In the genomic region with DNA sequence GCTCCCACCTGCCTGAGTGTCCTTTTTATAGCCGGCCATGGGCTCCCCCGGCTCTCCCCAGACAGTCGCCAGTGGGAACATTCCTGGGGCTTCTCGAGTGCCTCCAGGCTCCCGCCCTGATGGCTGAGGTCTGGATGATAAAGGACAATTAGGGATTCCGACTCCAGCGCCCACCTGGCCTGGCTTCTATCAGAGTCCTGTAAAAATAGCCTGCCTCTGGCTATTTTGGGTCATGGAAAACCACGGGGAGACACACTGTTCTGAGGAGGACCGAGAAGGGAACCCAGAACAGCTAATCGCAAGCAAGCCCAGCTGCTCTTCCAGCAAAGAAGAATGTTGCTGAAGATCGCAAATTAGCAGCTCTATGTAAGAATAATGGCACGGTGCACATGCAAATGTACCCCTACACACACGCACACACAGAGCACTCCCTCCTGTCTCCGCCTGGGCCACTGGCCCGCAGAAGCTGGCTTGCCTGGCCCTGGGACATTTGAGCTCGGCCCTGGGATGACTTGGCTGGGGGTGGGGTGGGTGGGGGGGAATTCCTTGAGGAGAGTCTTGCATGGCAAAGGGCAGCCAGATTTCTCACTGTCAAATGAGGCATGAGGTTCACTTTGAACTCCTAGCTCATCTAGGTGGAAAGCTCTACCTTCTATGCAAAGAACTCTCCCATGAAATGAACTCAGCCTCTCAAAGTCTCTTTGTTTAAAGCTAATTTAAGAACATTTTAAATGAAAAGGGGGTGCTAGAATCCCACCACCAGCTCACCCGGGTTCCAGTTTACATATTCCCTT, we compare ENCODE assay signal across 14 cellular contexts. TPM values are rescaled to one million over a fixed set of nuclear protein-coding genes. Genes with fewer than 3 reads are reported as not detected.
DNase-seq lines count a peak whose midpoint lies in the region; TF ChIP-seq lines count a peak whose summit lies in the region.
"Had no signal": no experiment of that assay in that cellular context is flagged by ENCODE, and none has a peak within 500 bp of the region (broad histone marks: within the 10 kb centered on the region; RNA-seq: fewer than 3 reads in every experiment).

No MANE protein-coding gene starts in this region.

- H3K36me3 ChIP-seq in cardiac muscle cell (no peaks in the 10 kb centered on the region), trophoblast cell (ENCODE audit: control insufficient read depth in 1 of 2, insufficient read depth in 2 of 2, low read length in 2 of 2) (no peaks in the 10 kb centered on the region)

- H2AK5ac ChIP-seq in trophoblast cell (ENCODE audit: low read length), result no peak overlapping the region

- no peak for TF ChIP-seq CTCF in cardiac muscle cell (IDR thresholded peaks at IDR 0.05; ENCODE audit: low read depth, low read length)

- in situ Hi-C loops in G401 (cut with HindIII; ENCODE audit: low sequenced_read_pairs), result no loop called here

- H3K27ac ChIP-seq in cardiac muscle cell (peak overlapping the region; percentile 99), trophoblast cell (ENCODE audit: low read depth, low read length) (peak overlapping the region; percentile 95)

- H2AFZ ChIP-seq in trophoblast cell (ENCODE audit: insufficient read depth, low read length, poor library complexity), result no peak overlapping the region

- no peaks in the 10 kb centered on the region for H3K27me3 ChIP-seq in cardiac muscle cell
- no peaks in the 10 kb centered on the region for H3K27me3 ChIP-seq in trophoblast cell (ENCODE audit: insufficient read depth, low read length)

- peak overlapping the region; percentile 74 for H2BK5ac ChIP-seq in trophoblast cell (ENCODE audit: low read depth, low read length, poor library complexity)

- peak overlapping the region; percentile 85 for H4K91ac ChIP-seq in trophoblast cell (ENCODE audit: low read depth, low read length)

- no peak overlapping the region for H4K12ac ChIP-seq in trophoblast cell (ENCODE audit: low read depth, low read length)

- peak overlapping the region; percentile 25 for H3K14ac ChIP-seq in trophoblast cell (ENCODE audit: low read length)

- peak overlapping the region; percentile 35 for H2BK12ac ChIP-seq in trophoblast cell (ENCODE audit: low read length)

- peaks cover 54% of the 10 kb centered on the region for H3K4me1 ChIP-seq in cardiac muscle cell (ENCODE audit: low read depth)
- H3K4me1 ChIP-seq in trophoblast cell (ENCODE audit: control insufficient read depth in 1 of 2, insufficient read depth in 2 of 2, low read length in 2 of 2), result peaks cover 32 to 36% of the 10 kb centered on the region in 2 experiments

- no peak overlapping the region for H3K18ac ChIP-seq in trophoblast cell (ENCODE audit: low read length)

- H3K4me3 ChIP-seq in cardiac muscle cell (peak overlapping the region; percentile 3), trophoblast cell (ENCODE audit: low read depth, low read length) (no peak overlapping the region)

- no peaks in the 10 kb centered on the region for H3K9me3 ChIP-seq in cardiac muscle cell (ENCODE audit: low read depth)
- peaks cover 1% of the 10 kb centered on the region for H3K9me3 ChIP-seq in trophoblast cell (ENCODE audit: insufficient read depth, low read depth, low read length)

- no peak overlapping the region for H3K9ac ChIP-seq in trophoblast cell (ENCODE audit: low read length)

- H3K4ac ChIP-seq in trophoblast cell (ENCODE audit: low read depth, low read length), result no peak overlapping the region

- DNase-seq in G401 (ENCODE audit: low spot score) (peak; percentile 81), NCI-H146 (lab: John Stamatoyannopoulos, UW) (peak; percentile 64), cardiac muscle cell (ENCODE audit: low read depth in 1 of 2, low spot score in 1 of 2) (peak in 1 of 2 donors; percentile 96), trophoblast cell (peak in 1 of 2 donors; percentile 4), epidermal melanocyte (ENCODE audit: insufficient read length, low spot score) (no peak), NCI-H1092 treated with DMSO at 0.1 percent for 48 hours (lab: John Stamatoyannopoulos, UW) (no peak), amniotic stem cell (lab: John Stamatoyannopoulos, UW) (no peak)
- no peak for DNase-seq in stimulated activated CD4-positive, alpha-beta T cell treated with anti-CD3 and anti-CD28 coated beads, Interleukin-4, amount 100 ng/mL, for 4 hours
- DNase-seq: activated CD8-positive, alpha-beta T cell treated with anti-CD3 and anti-CD28 coated beads for 36 hours; DMS79 treated with DMSO at 0.1 percent for 48 hours; stimulated activated CD4-positive, alpha-beta T cell treated with anti-CD3 and anti-CD28 coated beads, Interleukin-15, amount 100 ng/mL, for 24 hours; stimulated activated CD8-positive, alpha-beta memory T cell treated with anti-CD3 and anti-CD28 coated beads, Interleukin-4, amount 100 ng/mL, for 48 hours; T1000 had no signal

- no peak overlapping the region for H3K23ac ChIP-seq in trophoblast cell (ENCODE audit: low read length)

- peak overlapping the region; percentile 28 for H3K4me2 ChIP-seq in trophoblast cell (ENCODE audit: low read length)

- H2BK120ac ChIP-seq in trophoblast cell (ENCODE audit: insufficient read depth, low read length, poor library complexity), result peak overlapping the region; percentile 58

- H4K8ac ChIP-seq in trophoblast cell (ENCODE audit: low read depth, low read length), result no peak overlapping the region

- peaks cover 35% of the 10 kb centered on the region for H3K79me1 ChIP-seq in trophoblast cell (ENCODE audit: low read length)

- peaks cover 4% of the 10 kb centered on the region for H3K79me2 ChIP-seq in trophoblast cell (ENCODE audit: control insufficient read depth, insufficient read depth, low read length, poor library complexity)

- no CpG with 5 or more reads among the region's 17 CpGs for WGBS in trophoblast cell (ENCODE audit: extremely low coverage, insufficient coverage, insufficient read length)

RNA-seq across cellular contexts. Expression of a gene that starts 55.3 kb away (rescaled TPM):
- total RNA-seq in G401 (2014; rRNA removed; shearing (Covaris generic)), result 0.03 and 0.06 TPM in 2 replicates
- total RNA-seq in cardiac muscle cell, result 0.09 TPM in 1 of 2 replicates, not detected in the other
- polyA plus RNA-seq in cardiac muscle cell, result 0.09 TPM in 1 of 2 replicates, not detected in the other
- polyA plus RNA-seq in trophoblast cell (2013), result not detected in 2 replicates
- total RNA-seq: activated CD8-positive, alpha-beta T cell treated with anti-CD3 and anti-CD28 coated beads for 36 hours had no signal
- polyA plus RNA-seq: neural cell had no signal

Comparison
In these comparisons a context has a peak if more than half of its experiments do, and no peak if none do; other contexts are left out.
1. DNase-seq: peak in G401 (single experiment) and NCI-H146 (single experiment); none in stimulated activated CD4-positive, alpha-beta T cell treated with anti-CD3 and anti-CD28 coated beads, Interleukin-4, amount 100 ng/mL, for 4 hours (0 of 2), epidermal melanocyte (single experiment), NCI-H1092 treated with DMSO at 0.1 percent for 48 hours (single experiment) and amniotic stem cell (single experiment).